In genomic region chr2:65413106-65413505, GRCh38 we compare ENCODE assay signal across 1 cellular context.
TF ChIP-seq lines count a peak whose summit lies in the region.

No MANE protein-coding gene starts in this region.

TF ChIP-seq in H1, 55 proteins besides CTCF, POLR2A, EP300 and RAD21:
- no peak for TF ChIP-seq SIRT6 (IDR thresholded peaks at IDR 0.05; ENCODE audit: low read length)
- no peak for TF ChIP-seq SIN3A (conservative IDR thresholded peaks at IDR 0.05 in 1 of 2, IDR thresholded peaks at IDR 0.05 in 1 of 2; ENCODE audit: low read depth in 1 of 2, low read length in 2 of 2)
- no peak for TF ChIP-seq MAX (IDR thresholded peaks at IDR 0.05)
- TF ChIP-seq USF2 (IDR thresholded peaks at IDR 0.05; ENCODE audit: low read length): no peak
- no peak for TF ChIP-seq JUN (IDR thresholded peaks at IDR 0.05; ENCODE audit: low read depth, low read length)
- TF ChIP-seq BACH1 (IDR thresholded peaks at IDR 0.05; ENCODE audit: low read length): no peak
- TF ChIP-seq TEAD4 (IDR thresholded peaks at IDR 0.05; ENCODE audit: low read depth, low read length): no peak
- no peak for TF ChIP-seq TAF7 (optimal IDR thresholded peaks at IDR 0.05; ENCODE audit: borderline replicate concordance, low read depth, low read length)
- TF ChIP-seq E2F6 (IDR thresholded peaks at IDR 0.05): no peak
- TF ChIP-seq ATF2 (IDR thresholded peaks at IDR 0.05; ENCODE audit: low read length): no peak
- no peak for TF ChIP-seq RXRA (IDR thresholded peaks at IDR 0.05; ENCODE audit: insufficient read depth, low read depth, low read length)
- TF ChIP-seq EGR1 (IDR thresholded peaks at IDR 0.05; ENCODE audit: borderline replicate concordance, low read depth, low read length): no peak
- TF ChIP-seq CBX8 (IDR thresholded peaks at IDR 0.05; ENCODE audit: borderline replicate concordance, low read depth, low read length): no peak
- TF ChIP-seq HDAC6 (IDR thresholded peaks at IDR 0.05; ENCODE audit: low read depth, low read length): no peak
